ENCODE assay signal across 12 cellular contexts in genomic region chr17:73493212-73493814, GRCh38.
DNase-seq lines count a peak whose midpoint lies in the region; ATAC-seq, FAIRE-seq and TF ChIP-seq lines count a peak whose summit lies in the region.
"Had no signal": no experiment of that assay in that cellular context is flagged by ENCODE, and none has a peak within 500 bp of the region (broad histone marks: within the 10 kb centered on the region; RNA-seq: fewer than 3 reads in every experiment).

No MANE protein-coding gene starts in this region.

- no peak for ATAC-seq in natural killer cell treated with Interleukin-12 subunit alpha and Interleukin-12 subunit beta and Interleukin-15 and Interleukin-18, amount 100 ng/mL, for 72 hours
- ATAC-seq in natural killer cell (no peak), HG02588 (IDR thresholded peaks at IDR 0.05; ENCODE audit: unreplicated experiment) (no peak)

- H3K36me3 Mint-ChIP-seq in natural killer cell treated with Interleukin-12 subunit alpha and Interleukin-12 subunit beta and Interleukin-15 and Interleukin-18, amount 100 ng/mL, for 72 hours, result no peaks in the 10 kb centered on the region
- no peaks in the 10 kb centered on the region for H3K36me3 Mint-ChIP-seq in natural killer cell

- H3K27me3 Mint-ChIP-seq in natural killer cell treated with Interleukin-12 subunit alpha and Interleukin-12 subunit beta and Interleukin-15 and Interleukin-18, amount 100 ng/mL, for 72 hours, result peaks cover 3 to 11% of the 10 kb centered on the region in 2 donors
- H3K27me3 Mint-ChIP-seq in natural killer cell (ENCODE audit: low read depth in 2 of 2), result peaks cover 3 to 8% of the 10 kb centered on the region in 2 donors
- H3K27me3 Mint-ChIP-seq: activated B cell treated with CpG ODN at 0.5 μM for 24 hours had no signal

- H3K9me3 Mint-ChIP-seq in natural killer cell treated with Interleukin-12 subunit alpha and Interleukin-12 subunit beta and Interleukin-15 and Interleukin-18, amount 100 ng/mL, for 72 hours, result no peaks in the 10 kb centered on the region
- no peaks in the 10 kb centered on the region for H3K9me3 Mint-ChIP-seq in natural killer cell
- H3K9me3 Mint-ChIP-seq: activated B cell treated with CpG ODN at 0.5 μM for 24 hours had no signal

- H3K4me1 Mint-ChIP-seq in natural killer cell treated with Interleukin-12 subunit alpha and Interleukin-12 subunit beta and Interleukin-15 and Interleukin-18, amount 100 ng/mL, for 72 hours (ENCODE audit: low read depth in 2 of 2), result no peaks in the 10 kb centered on the region
- no peaks in the 10 kb centered on the region for H3K4me1 Mint-ChIP-seq in natural killer cell
- H3K4me1 Mint-ChIP-seq: activated B cell treated with CpG ODN at 0.5 μM for 24 hours had no signal

- DNase-seq in natural killer cell treated with Interleukin-12 subunit alpha and Interleukin-12 subunit beta and Interleukin-15 and Interleukin-18, amount 100 ng/mL, for 72 hours (ENCODE audit: low spot score), result peak; percentile 22
- DNase-seq in natural killer cell (no peak), NCI-H748 (lab: John Stamatoyannopoulos, UW; ENCODE audit: unreplicated experiment) (peak; percentile 91), foreskin melanocyte (peak; percentile 36), urothelium cell line (ENCODE audit: low spot score) (no peak), HTR-8/SVneo (ENCODE audit: insufficient read length, low spot score) (no peak), GM10248 (ENCODE audit: extremely low spot score) (no peak)
- DNase-seq: activated B cell treated with CpG ODN at 0.5 μM for 24 hours, adrenal gland, DND-41 had no signal

- intact Hi-C loops in natural killer cell (cut with micrococcal nuclease), result no loop called here

- CTCF ChIA-PET in GM10248 (lab: Yijun Ruan, JAX), result no interaction called here

- POLR2A ChIA-PET in GM10248 (lab: Yijun Ruan, JAX), result no interaction called here

- H3K27ac Mint-ChIP-seq in natural killer cell treated with Interleukin-12 subunit alpha and Interleukin-12 subunit beta and Interleukin-15 and Interleukin-18, amount 100 ng/mL, for 72 hours, result no peak overlapping the region
- no peak overlapping the region for H3K27ac Mint-ChIP-seq in natural killer cell
- H3K27ac Mint-ChIP-seq: activated B cell treated with CpG ODN at 0.5 μM for 24 hours had no signal

- H3K4me3 Mint-ChIP-seq in natural killer cell treated with Interleukin-12 subunit alpha and Interleukin-12 subunit beta and Interleukin-15 and Interleukin-18, amount 100 ng/mL, for 72 hours, result no peak overlapping the region
- H3K4me3 Mint-ChIP-seq in natural killer cell, result no peak overlapping the region
- H3K4me3 Mint-ChIP-seq: activated B cell treated with CpG ODN at 0.5 μM for 24 hours had no signal

- TF ChIP-seq CTCF in natural killer cell (IDR thresholded peaks at IDR 0.05), result no peak
- no peak for TF ChIP-seq CTCF in GM10248 (IDR thresholded peaks at IDR 0.05; ENCODE audit: control extremely low read depth, extremely low read depth, low read depth, missing control alignments)

- FAIRE-seq in urothelium cell line (lab: Jason Lieb, UNC) (peak; percentile 73), HTR-8/SVneo (lab: Jason Lieb, UNC) (no peak)
- FAIRE-seq: frontal cortex had no signal

Comparison
In these comparisons a context has a peak if more than half of its experiments do, and no peak if none do; other contexts are left out.
1. DNase-seq: peak in natural killer cell treated with Interleukin-12 subunit alpha and Interleukin-12 subunit beta and Interleukin-15 and Interleukin-18, amount 100 ng/mL, for 72 hours (single experiment), NCI-H748 (single experiment) and foreskin melanocyte (single experiment); none in natural killer cell (single experiment), urothelium cell line (single experiment), HTR-8/SVneo (single experiment) and GM10248 (single experiment).